Comparison of ENCODE assay signal across 9 cellular contexts in genomic region chr6:131949615-131949908, GRCh38. TPM values are rescaled to one million over a fixed set of nuclear protein-coding genes. Genes with fewer than 3 reads are reported as not detected.
DNase-seq lines count a peak whose midpoint lies in the region; ATAC-seq and TF ChIP-seq lines count a peak whose summit lies in the region.
"Had no signal": no experiment of that assay in that cellular context is flagged by ENCODE, and none has a peak within 500 bp of the region (broad histone marks: within the 10 kb centered on the region; RNA-seq: fewer than 3 reads in every experiment).

No MANE protein-coding gene starts in this region.

- TF ChIP-seq EP300 in upper lobe of left lung (IDR thresholded peaks at IDR 0.05): no peak

- peaks cover 23% of the 10 kb centered on the region for H3K9me3 ChIP-seq in SJSA1 (replicated peaks)
- H3K9me3 ChIP-seq in mucosa of rectum (ENCODE audit: control insufficient read depth in 2 of 2, low read length in 2 of 2): no peaks in the 10 kb centered on the region
- no peaks in the 10 kb centered on the region for H3K9me3 ChIP-seq in upper lobe of left lung

- H3K27me3 ChIP-seq in SJSA1 (replicated peaks) (peaks cover 38% of the 10 kb centered on the region), mucosa of rectum (ENCODE audit: control insufficient read depth in 2 of 2, insufficient read depth in 2 of 2, low read length in 2 of 2) (no peaks in the 10 kb centered on the region), upper lobe of left lung (no peaks in the 10 kb centered on the region)

- H3K4me1 ChIP-seq in SJSA1 (replicated peaks) (peaks cover 62% of the 10 kb centered on the region), mucosa of rectum (ENCODE audit: control insufficient read depth in 2 of 2, insufficient read depth in 2 of 2, low read length in 2 of 2) (peaks cover 4 to 32% of the 10 kb centered on the region in 2 donors), upper lobe of left lung (peaks cover 20 to 32% (median 21%) of the 10 kb centered on the region in 4 donors)

- TF ChIP-seq POLR2A in upper lobe of left lung (IDR thresholded peaks at IDR 0.05): no peak

- peak overlapping the region; percentile 82 for H3K4me3 ChIP-seq in SJSA1
- H3K4me3 ChIP-seq in epithelial cell of proximal tubule (ENCODE audit: low read depth, low read length): peak overlapping the region; percentile 54
- peak overlapping the region; percentile 78 to 93 for H3K4me3 ChIP-seq in mucosa of rectum (ENCODE audit: low read length in 2 of 2)
- H3K4me3 ChIP-seq in upper lobe of left lung: peak overlapping the region; percentile 60 to 75 (median 71)

- DNase-seq in SJSA1 (ENCODE audit: low read depth in 1 of 2, low spot score in 2 of 2) (peak in 1 of 2 experiments; percentile 86), epithelial cell of proximal tubule (ENCODE audit: low read depth) (no peak), upper lobe of left lung (no peak), NCI-H187 (lab: John Stamatoyannopoulos, UW) (no peak)
- DNase-seq: foreskin melanocyte had no signal

- WGBS in upper lobe of left lung, 2 donors: 26 to 38% methylated on average over 3 of the region's 3 CpGs

- TF ChIP-seq CTCF in epithelial cell of proximal tubule (conservative IDR thresholded peaks at IDR 0.05; ENCODE audit: low read depth, low read length) (no peak), upper lobe of left lung (IDR thresholded peaks at IDR 0.05) (no peak)

- H3K36me3 ChIP-seq in SJSA1 (peaks cover 56% of the 10 kb centered on the region), mucosa of rectum (ENCODE audit: control insufficient read depth in 2 of 2, insufficient read depth in 2 of 2, low read length in 2 of 2) (peaks cover 0 to 7% of the 10 kb centered on the region in 2 donors), upper lobe of left lung (peaks cover 0 to 18% (median 2%) of the 10 kb centered on the region in 4 donors)

- ATAC-seq in upper lobe of left lung (ENCODE audit: low FRiP score in 2 of 2): no peak
- ATAC-seq in GM21515 (IDR thresholded peaks at IDR 0.05; ENCODE audit: unreplicated experiment): no peak
- no peak for ATAC-seq in HG02973 (IDR thresholded peaks at IDR 0.05; ENCODE audit: unreplicated experiment)

- peak overlapping the region; percentile 29 to 90 for H3K9ac ChIP-seq in mucosa of rectum (ENCODE audit: low read depth in 1 of 2, low read length in 2 of 2)

- peak overlapping the region; percentile 60 for H3K27ac ChIP-seq in SJSA1
- H3K27ac ChIP-seq in mucosa of rectum (ENCODE audit: low read depth in 2 of 2, low read length in 2 of 2): peak overlapping the region; percentile 90 to 94
- peak overlapping the region; percentile 88 to 94 (median 90) for H3K27ac ChIP-seq in upper lobe of left lung

RNA-seq across cellular contexts. Expression of gene CCN2, which starts 1.6 kb away (rescaled TPM):
- total RNA-seq in SJSA1 (2014; rRNA removed; shearing (Covaris generic)): 292 and 364 TPM in 2 replicates
- total RNA-seq in epithelial cell of proximal tubule (36.0 and 40.1 TPM in 2 replicates), upper lobe of left lung (100 to 1,000 TPM in 5 of 6 donors, 10 to 100 TPM in 1; 96.4 to 320 (median 210) TPM)
- total RNA-seq: T-helper 2 cell treated with Interferon-gamma antibody and Interleukin-4, amounts not matched to agents 100 ng/mL and 5 ng/mL, for 36 hours had no signal
